ENCODE assay signal across 8 cellular contexts in genomic region chr2:128754246-128754724, GRCh38.
DNase-seq lines count a peak whose midpoint lies in the region; ATAC-seq and TF ChIP-seq lines count a peak whose summit lies in the region.

No MANE protein-coding gene starts in this region.

- H3K4me1 Mint-ChIP-seq in activated CD4-positive, alpha-beta T cell treated with anti-CD3 and anti-CD28 coated beads, Interleukin-2, amount 10 ng/mL, durations not matched to agents 7 days and 5 days, result peaks cover 30% of the 10 kb centered on the region

- POLR2A ChIA-PET in activated CD4-positive, alpha-beta T cell treated with anti-CD3 and anti-CD28 coated beads, Interleukin-2, amount 10 ng/mL, durations not matched to agents 7 days and 5 days (lab: Charles Lee), result no interaction called here

- peak; percentile 65 for DNase-seq in activated CD4-positive, alpha-beta T cell treated with anti-CD3 and anti-CD28 coated beads, Interleukin-2, amount 10 ng/mL, durations not matched to agents 7 days and 5 days
- no peak for DNase-seq in activated CD4-positive, alpha-beta T cell treated with anti-CD3 and anti-CD28 coated beads, Interleukin-2, amount 50 U/mL, for 4 hours
- DNase-seq in SHP77 (lab: John Stamatoyannopoulos, UW) (peak; percentile 28 to 58), right lobe of liver (no peak), iPS-NIHi11 (ENCODE audit: low spot score) (no peak), SK-N-DZ (ENCODE audit: low spot score) (no peak), COLO668 (lab: John Stamatoyannopoulos, UW; ENCODE audit: unreplicated experiment) (no peak)

- TF ChIP-seq POLR2A in right lobe of liver (IDR thresholded peaks at IDR 0.05), result no peak

- H3K9me3 ChIP-seq in right lobe of liver, result no peaks in the 10 kb centered on the region

- peak; percentile 89 for ATAC-seq in HG03064 (IDR thresholded peaks at IDR 0.05; ENCODE audit: low read depth, unreplicated experiment)
- peak; percentile 68 to 83 (median 78) for ATAC-seq in right lobe of liver

- no peak for TF ChIP-seq CTCF in right lobe of liver (IDR thresholded peaks at IDR 0.05)

- H3K27ac Mint-ChIP-seq in activated CD4-positive, alpha-beta T cell treated with anti-CD3 and anti-CD28 coated beads, Interleukin-2, amount 10 ng/mL, durations not matched to agents 7 days and 5 days, result peak overlapping the region; percentile 37

- H3K4me1 ChIP-seq in right lobe of liver, result no peaks in the 10 kb centered on the region

- no peaks in the 10 kb centered on the region for H3K36me3 Mint-ChIP-seq in activated CD4-positive, alpha-beta T cell treated with anti-CD3 and anti-CD28 coated beads, Interleukin-2, amount 10 ng/mL, durations not matched to agents 7 days and 5 days (ENCODE audit: low read depth)

- H3K27me3 Mint-ChIP-seq in activated CD4-positive, alpha-beta T cell treated with anti-CD3 and anti-CD28 coated beads, Interleukin-2, amount 10 ng/mL, durations not matched to agents 7 days and 5 days, result peaks cover 15% of the 10 kb centered on the region

- H3K9me3 Mint-ChIP-seq in activated CD4-positive, alpha-beta T cell treated with anti-CD3 and anti-CD28 coated beads, Interleukin-2, amount 10 ng/mL, durations not matched to agents 7 days and 5 days, result no peaks in the 10 kb centered on the region

- no peaks in the 10 kb centered on the region for H3K27me3 ChIP-seq in right lobe of liver

- H3K4me3 Mint-ChIP-seq in activated CD4-positive, alpha-beta T cell treated with anti-CD3 and anti-CD28 coated beads, Interleukin-2, amount 10 ng/mL, durations not matched to agents 7 days and 5 days, result no peak overlapping the region

- intact Hi-C loops in right lobe of liver (cut with DNase I), result no loop called here

- WGBS in right lobe of liver (ENCODE audit: insufficient coverage, low coverage, low lambda C conversion rate, missing lambda C conversion rate), result 19% methylated on average over 4 of the region's 6 CpGs

- no peak overlapping the region for H3K4me3 ChIP-seq in right lobe of liver

- H3K36me3 ChIP-seq in right lobe of liver, result no peaks in the 10 kb centered on the region

- CTCF ChIA-PET in activated CD4-positive, alpha-beta T cell treated with anti-CD3 and anti-CD28 coated beads, Interleukin-2, amount 10 ng/mL, durations not matched to agents 7 days and 5 days (lab: Charles Lee), result interaction anchor here (0.6 kb wide), 1 partner anchor 1404 kb away, joined by 3 read pairs; no protein-coding TSS in a partner anchor

- no peak overlapping the region for H3K27ac ChIP-seq in right lobe of liver

Comparison
In these comparisons a context has a peak if more than half of its experiments do, and no peak if none do; other contexts are left out.
1. DNase-seq: peak in activated CD4-positive, alpha-beta T cell treated with anti-CD3 and anti-CD28 coated beads, Interleukin-2, amount 10 ng/mL, durations not matched to agents 7 days and 5 days (single experiment) and SHP77 (2 of 2); none in activated CD4-positive, alpha-beta T cell treated with anti-CD3 and anti-CD28 coated beads, Interleukin-2, amount 50 U/mL, for 4 hours (0 of 2), right lobe of liver (0 of 3), iPS-NIHi11 (single experiment), SK-N-DZ (single experiment) and COLO668 (single experiment).